16 cellular contexts compared by ENCODE assay signal in genomic region chr20:17721802-17722486, GRCh38. TPM values are rescaled to one million over a fixed set of nuclear protein-coding genes. Genes with fewer than 3 reads are reported as not detected.
DNase-seq lines count a peak whose midpoint lies in the region; TF ChIP-seq lines count a peak whose summit lies in the region.
"Had no signal": no experiment of that assay in that cellular context is flagged by ENCODE, and none has a peak within 500 bp of the region (broad histone marks: within the 10 kb centered on the region; RNA-seq: fewer than 3 reads in every experiment).

No MANE protein-coding gene starts in this region.

- H3K9me3 ChIP-seq in MM.1S (replicated peaks; ENCODE audit: insufficient read depth, low read length) (no peaks in the 10 kb centered on the region), colonic mucosa (no peaks in the 10 kb centered on the region), tibial nerve (no peaks in the 10 kb centered on the region)
- no peaks in the 10 kb centered on the region for H3K9me3 ChIP-seq in CD4-positive, alpha-beta memory T cell (ENCODE audit: control insufficient read depth in 1 of 2, low read length in 2 of 2)
- H3K9me3 ChIP-seq: thyroid gland had no signal

- H3K4me3 ChIP-seq in MM.1S (ENCODE audit: low read length) (no peak overlapping the region), colonic mucosa (no peak overlapping the region), tibial nerve (no peak overlapping the region)
- H3K4me3 ChIP-seq in CD4-positive, alpha-beta memory T cell (ENCODE audit: low read length in 2 of 2), result no peak overlapping the region
- H3K4me3 ChIP-seq: skin epidermis, thyroid gland had no signal

- no peaks in the 10 kb centered on the region for H3K36me3 Mint-ChIP-seq in CD4-positive, alpha-beta memory T cell
- H3K36me3 Mint-ChIP-seq: activated naive CD4-positive, alpha-beta T cell treated with anti-CD3 and anti-CD28 coated beads, Interleukin-2, amount 50 U/mL, for 24 hours; naive thymus-derived CD8-positive, alpha-beta T cell had no signal

- H3K27ac ChIP-seq in MM.1S (ENCODE audit: low read length), result no peak overlapping the region
- H3K27ac ChIP-seq in colonic mucosa, result no peak overlapping the region
- no peak overlapping the region for H3K27ac ChIP-seq in CD4-positive, alpha-beta memory T cell (ENCODE audit: low read depth, low read length)
- H3K27ac ChIP-seq in tibial nerve, result no peak overlapping the region
- H3K27ac ChIP-seq: skin epidermis had no signal

- peak; percentile 29 for DNase-seq in NCI-H2171 treated with DMSO at 0.1 percent for 48 hours (lab: John Stamatoyannopoulos, UW)
- DNase-seq in NCI-H2171 (lab: John Stamatoyannopoulos, UW), result no peak
- no peak for DNase-seq in MM.1S
- peak; percentile 69 for DNase-seq in colonic mucosa
- peak; percentile 51 for DNase-seq in posterior vena cava (ENCODE audit: low spot score)
- no peak for DNase-seq in KG1 (lab: John Stamatoyannopoulos, UW)
- DNase-seq in CD4-positive, alpha-beta memory T cell, result no peak
- DNase-seq in tibial nerve (ENCODE audit: low spot score in 2 of 2), result no peak
- DNase-seq: activated CD4-positive, alpha-beta memory T cell treated with anti-CD3 and anti-CD28 coated beads, Interleukin-2, amount 10 ng/mL, durations not matched to agents 7 days and 5 days; EL; naive thymus-derived CD8-positive, alpha-beta T cell; NCI-H524; thyroid gland had no signal

- 49 to 55% methylated on average over 6 of the region's 6 CpGs for WGBS in tibial nerve, 2 donors

- POLR2A ChIA-PET in CD4-positive, alpha-beta memory T cell (lab: Charles Lee; ENCODE audit: partially characterized antibody), result no interaction called here

- no peak overlapping the region for H3K27ac Mint-ChIP-seq in CD4-positive, alpha-beta memory T cell
- H3K27ac Mint-ChIP-seq: activated CD4-positive, alpha-beta memory T cell treated with anti-CD3 and anti-CD28 coated beads, Interleukin-2, amount 10 ng/mL, durations not matched to agents 7 days and 5 days; activated naive CD4-positive, alpha-beta T cell treated with anti-CD3 and anti-CD28 coated beads, Interleukin-2, amount 50 U/mL, for 24 hours had no signal

- H3K4me1 Mint-ChIP-seq in CD4-positive, alpha-beta memory T cell, result no peaks in the 10 kb centered on the region
- H3K4me1 Mint-ChIP-seq: activated CD4-positive, alpha-beta memory T cell treated with anti-CD3 and anti-CD28 coated beads, Interleukin-2, amount 10 ng/mL, durations not matched to agents 7 days and 5 days; activated naive CD4-positive, alpha-beta T cell treated with anti-CD3 and anti-CD28 coated beads, Interleukin-2, amount 50 U/mL, for 24 hours had no signal

- H3K79me2 ChIP-seq in MM.1S (ENCODE audit: low read length), result no peaks in the 10 kb centered on the region

- 0 out of 2 replicates have a peak, but pooled peaks cover 5% of the 10 kb centered on the region for H3F3A ChIP-seq in MM.1S (ENCODE audit: insufficient read depth, low read length)

- TF ChIP-seq EP300 in tibial nerve (IDR thresholded peaks at IDR 0.05), result no peak

- H3K27me3 ChIP-seq in MM.1S (replicated peaks; ENCODE audit: insufficient read depth, low read length), result no peaks in the 10 kb centered on the region
- H3K27me3 ChIP-seq in colonic mucosa, result no peaks in the 10 kb centered on the region
- no peaks in the 10 kb centered on the region for H3K27me3 ChIP-seq in CD4-positive, alpha-beta memory T cell (ENCODE audit: insufficient read depth, low read length)
- no peaks in the 10 kb centered on the region for H3K27me3 ChIP-seq in tibial nerve
- H3K27me3 ChIP-seq: thyroid gland had no signal

- H2AFZ ChIP-seq in MM.1S (ENCODE audit: low read length), result no peak overlapping the region

- intact Hi-C loops in colonic mucosa (cut with DNase I), result no loop called here
- intact Hi-C loops in posterior vena cava (cut with DNase I), result no loop called here
- intact Hi-C loops in CD4-positive, alpha-beta memory T cell (cut with micrococcal nuclease), result no loop called here

- H4K20me1 ChIP-seq in MM.1S (ENCODE audit: insufficient read depth, low read length), result no peaks in the 10 kb centered on the region

- no peak overlapping the region for H3K4me2 ChIP-seq in MM.1S (ENCODE audit: low read depth, low read length)

- no peaks in the 10 kb centered on the region for H3K36me3 ChIP-seq in MM.1S (replicated peaks; ENCODE audit: insufficient read depth, low read length)
- H3K36me3 ChIP-seq in colonic mucosa, result no peaks in the 10 kb centered on the region
- no peaks in the 10 kb centered on the region for H3K36me3 ChIP-seq in CD4-positive, alpha-beta memory T cell (ENCODE audit: insufficient read depth, low read length)
- no peaks in the 10 kb centered on the region for H3K36me3 ChIP-seq in tibial nerve
- H3K36me3 ChIP-seq: thyroid gland had no signal

- CTCF ChIA-PET in CD4-positive, alpha-beta memory T cell (lab: Charles Lee; ENCODE audit: partially characterized antibody), result no interaction called here

- H3K9me2 ChIP-seq in MM.1S (replicated peaks; ENCODE audit: insufficient read depth, low read length), result no peaks in the 10 kb centered on the region

- peaks cover 0 to 2% (median 0%) of the 10 kb centered on the region in 8 donors for H3K9me3 Mint-ChIP-seq in CD4-positive, alpha-beta memory T cell
- H3K9me3 Mint-ChIP-seq: activated CD4-positive, alpha-beta memory T cell treated with anti-CD3 and anti-CD28 coated beads, Interleukin-2, amount 10 ng/mL, durations not matched to agents 7 days and 5 days; activated naive CD4-positive, alpha-beta T cell treated with anti-CD3 and anti-CD28 coated beads, Interleukin-2, amount 50 U/mL, for 24 hours; naive thymus-derived CD8-positive, alpha-beta T cell had no signal

- H3K27me3 Mint-ChIP-seq in CD4-positive, alpha-beta memory T cell, result peaks cover 14 to 18% of the 10 kb centered on the region in 2 donors
- H3K27me3 Mint-ChIP-seq: activated naive CD4-positive, alpha-beta T cell treated with anti-CD3 and anti-CD28 coated beads, Interleukin-2, amount 50 U/mL, for 24 hours had no signal

- H3K4me1 ChIP-seq in MM.1S (ENCODE audit: low read length) (peaks cover 19% of the 10 kb centered on the region), colonic mucosa (no peaks in the 10 kb centered on the region), tibial nerve (no peaks in the 10 kb centered on the region)
- no peaks in the 10 kb centered on the region for H3K4me1 ChIP-seq in CD4-positive, alpha-beta memory T cell (ENCODE audit: insufficient read depth, low read length)

- TF ChIP-seq POLR2A in tibial nerve (IDR thresholded peaks at IDR 0.05), result no peak

- H3K9ac ChIP-seq in MM.1S (ENCODE audit: low read length), result no peak overlapping the region
- no peak overlapping the region for H3K9ac ChIP-seq in colonic mucosa (ENCODE audit: low read depth in 2 of 2, low read length in 2 of 2)

- H3K4me3 Mint-ChIP-seq in CD4-positive, alpha-beta memory T cell, result no peak overlapping the region
- H3K4me3 Mint-ChIP-seq: activated CD4-positive, alpha-beta memory T cell treated with anti-CD3 and anti-CD28 coated beads, Interleukin-2, amount 10 ng/mL, durations not matched to agents 7 days and 5 days; activated naive CD4-positive, alpha-beta T cell treated with anti-CD3 and anti-CD28 coated beads, Interleukin-2, amount 50 U/mL, for 24 hours; naive thymus-derived CD8-positive, alpha-beta T cell had no signal

- TF ChIP-seq CTCF in MM.1S (IDR thresholded peaks at IDR 0.05; ENCODE audit: low read length) (peak; percentile 14; the same call in 1 of the 2 replicates), colonic mucosa (IDR thresholded peaks at IDR 0.05) (no peak), tibial nerve (IDR thresholded peaks at IDR 0.05) (no peak)

RNA-seq across cellular contexts. Expression of gene BANF2, which starts 22.2 kb away (rescaled TPM):
- total RNA-seq in colonic mucosa, result not detected
- total RNA-seq in posterior vena cava, result not detected
- total RNA-seq in CD4-positive, alpha-beta memory T cell, result not detected
- polyA plus RNA-seq in CD4-positive, alpha-beta memory T cell, result not detected
- total RNA-seq in tibial nerve, result not detected
- total RNA-seq: activated CD4-positive, alpha-beta memory T cell treated with anti-CD3 and anti-CD28 coated beads, Interleukin-2, amount 10 ng/mL, durations not matched to agents 7 days and 5 days; naive thymus-derived CD8-positive, alpha-beta T cell had no signal
- polyA plus RNA-seq: keratinocyte; naive thymus-derived CD8-positive, alpha-beta T cell had no signal

RNA-seq across cellular contexts. Expression of gene RRBP1, which starts 39.9 kb away (rescaled TPM):
- total RNA-seq in colonic mucosa, result 100 to 1,000 TPM; 402 to 509 TPM
- total RNA-seq in posterior vena cava, result 100 to 1,000 TPM; 128 TPM
- 10 to 100 TPM; 28.0 to 33.7 TPM for total RNA-seq in CD4-positive, alpha-beta memory T cell
- polyA plus RNA-seq in CD4-positive, alpha-beta memory T cell, result 10 to 100 TPM in 1 of 2 donors, under 1 TPM in 1; 0.63 to 13.9 TPM
- total RNA-seq in tibial nerve, result 100 to 1,000 TPM in 1 of 4 donors, 10 to 100 TPM in 3; 76.5 to 162 (median 83.9) TPM

Comparison
In these comparisons a context has a peak if more than half of its experiments do, and no peak if none do; other contexts are left out.
1. DNase-seq: peak in NCI-H2171 treated with DMSO at 0.1 percent for 48 hours (single experiment), colonic mucosa (single experiment) and posterior vena cava (single experiment); none in NCI-H2171 (single experiment), MM.1S (single experiment), KG1 (single experiment), CD4-positive, alpha-beta memory T cell (0 of 5) and tibial nerve (0 of 2).